Comparison of ENCODE assay signal across 8 cellular contexts in the genomic region with DNA sequence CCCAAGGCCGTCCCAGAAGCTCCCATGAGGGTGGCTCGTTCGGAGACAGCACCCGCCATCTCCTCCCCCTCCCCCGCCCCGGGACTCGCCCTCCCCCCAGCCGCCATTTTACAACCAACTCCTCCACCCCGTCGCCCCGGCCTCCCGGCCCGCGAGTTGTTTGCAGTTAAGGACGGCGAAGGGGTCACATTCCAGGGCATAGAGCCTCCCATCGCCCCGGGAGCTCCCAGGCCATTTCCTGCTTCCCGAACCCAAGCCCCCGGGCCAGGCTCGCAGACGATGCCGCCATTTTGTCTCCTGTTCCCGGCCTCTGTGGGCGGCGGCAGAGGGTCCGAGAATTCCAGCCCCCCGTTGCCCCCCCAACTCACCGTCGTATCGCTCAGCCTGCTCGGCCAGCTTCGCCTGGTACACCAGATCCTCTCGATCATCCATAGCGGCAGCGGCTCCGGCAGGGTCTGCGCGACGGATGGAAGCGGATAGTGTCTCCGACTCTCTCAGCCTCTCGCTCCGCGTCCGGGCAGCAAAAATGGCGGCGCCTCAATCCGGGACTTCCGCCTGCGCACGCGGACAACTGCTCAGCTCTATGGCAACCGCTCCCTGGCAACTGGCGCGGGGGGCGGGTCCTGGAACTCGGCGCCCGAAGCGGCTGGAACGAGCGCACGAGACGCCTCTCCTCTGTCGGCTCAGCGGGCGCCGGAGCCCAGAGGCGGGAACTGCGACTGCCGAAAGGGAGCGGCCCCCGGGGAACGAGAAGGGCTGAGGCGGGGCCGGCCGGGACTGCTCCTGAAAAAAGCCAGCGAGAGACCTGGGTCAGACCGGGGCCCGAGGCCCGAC. TPM values are rescaled to one million over a fixed set of nuclear protein-coding genes. Genes with fewer than 3 reads are reported as not detected.
DNase-seq lines count a peak whose midpoint lies in the region; ATAC-seq, FAIRE-seq and TF ChIP-seq lines count a peak whose summit lies in the region.

A gene (minus strand): TSS at position 544 of the 834 bp plus-strand sequence. CDS start 112 bp downstream, at position 432.

- peak; percentile 97 for DNase-seq in GM13977 (ENCODE audit: low spot score)
- peak; percentile 94 for DNase-seq in NCI-H1694 treated with DMSO at 0.1 percent for 48 hours (lab: John Stamatoyannopoulos, UW)
- DNase-seq in T-helper 17 cell: peak; percentile 93 to 94 (median 94)
- DNase-seq in left ventricle myocardium superior: peak; percentile 99
- DNase-seq in psoas muscle: peak; percentile 99
- peak; percentile 89 for DNase-seq in urothelium cell line (ENCODE audit: low spot score)

- H3K4me1 ChIP-seq in psoas muscle: peaks cover 30% of the 10 kb centered on the region

- no peak for FAIRE-seq in urothelium cell line (lab: Jason Lieb, UNC)

- H3K27ac Mint-ChIP-seq in T-helper 17 cell: peak within 1 kb of the TSS; percentile 98

- H3K9me3 ChIP-seq in T-helper 17 cell (ENCODE audit: control insufficient read depth, low read length, poor library complexity, severe bottlenecking) (peaks cover 2% of the 10 kb centered on the region), psoas muscle (no peaks in the 10 kb centered on the region)

- peak within 1 kb of the TSS; percentile 95 for H3K27ac ChIP-seq in angular gyrus (ENCODE audit: low read depth, low read length)
- peak within 1 kb of the TSS; percentile 93 for H3K27ac ChIP-seq in psoas muscle

- H3K4me3 ChIP-seq in psoas muscle: peak within 1 kb of the TSS; percentile 88

- in situ Hi-C loops in GM13977 (cut with MboI; ENCODE audit: low pct_unique_long_range_greater_than_20kb, low sequenced_read_pairs, unreplicated experiment): no loop called here

- peaks cover 9% of the 10 kb centered on the region for H3K36me3 Mint-ChIP-seq in T-helper 17 cell (ENCODE audit: low read depth)

- no peaks in the 10 kb centered on the region for H3K27me3 ChIP-seq in psoas muscle (ENCODE audit: insufficient read depth in 3 of 3, low read length in 2 of 3)

- peak within 1 kb of the TSS; percentile 100 for H3K4me3 Mint-ChIP-seq in T-helper 17 cell

- peaks cover 20% of the 10 kb centered on the region for H3K4me1 Mint-ChIP-seq in T-helper 17 cell

- WGBS in psoas muscle, 3 donors: 0 to 1% (median 0%) methylated on average over 69 to 82 of the region's 82 CpGs

- intact Hi-C loops in left ventricle myocardium superior (cut with micrococcal nuclease) (no loop called here), psoas muscle (cut with DNase I) (loop anchor here (5.0 to 10.0 kb wide), 2 partner anchors 38 to 55 kb away; a partner anchor contains a TSS)

- ATAC-seq in HG02885 (IDR thresholded peaks at IDR 0.05; ENCODE audit: poor library complexity, unreplicated experiment): peak; percentile 93
- peak; percentile 88 for ATAC-seq in T-helper 17 cell
- ATAC-seq in left ventricle myocardium superior: peak; percentile 98
- peak; percentile 94 to 97 (median 96) for ATAC-seq in psoas muscle

- H3K36me3 ChIP-seq in psoas muscle (ENCODE audit: insufficient read depth in 1 of 2, low read depth in 1 of 2): peaks cover 0 to 3% of the 10 kb centered on the region in 2 donors

- TF ChIP-seq CTCF in GM13977 (IDR thresholded peaks at IDR 0.05; ENCODE audit: extremely low read depth, insufficient read depth, missing control alignments) (no peak), psoas muscle (IDR thresholded peaks at IDR 0.05) (no peak)

- H3K27me3 Mint-ChIP-seq in T-helper 17 cell: no peaks in the 10 kb centered on the region

RNA-seq across cellular contexts. Expression of the gene that starts here (rescaled TPM):
- total RNA-seq in T-helper 17 cell: 100 to 1,000 TPM; 142 to 146 TPM
- 620 TPM for total RNA-seq in left ventricle myocardium superior
- total RNA-seq in psoas muscle: 100 to 1,000 TPM; 641 to 874 (median 838) TPM
- polyA plus RNA-seq in psoas muscle: 100 to 1,000 TPM; 655 to 927 (median 670) TPM

Comparison
In these comparisons a context has a peak if more than half of its experiments do, and no peak if none do; other contexts are left out.
1. Peak in every context shown above with its lines: DNase-seq, ATAC-seq, H3K4me3 ChIP-seq and H3K27ac ChIP-seq.